ENCODE assay signal across 8 cellular contexts in genomic region chr17:43940630-43941029, GRCh38. TPM values are rescaled to one million over a fixed set of nuclear protein-coding genes. Genes with fewer than 3 reads are reported as not detected.
DNase-seq lines count a peak whose midpoint lies in the region; ATAC-seq and TF ChIP-seq lines count a peak whose summit lies in the region.

No MANE protein-coding gene starts in this region.

- H3K4me3 Mint-ChIP-seq in activated naive CD4-positive, alpha-beta T cell treated with anti-CD3 and anti-CD28 coated beads, Interleukin-2, amount 10 ng/mL, durations not matched to agents 7 days and 5 days: no peak overlapping the region
- no peak overlapping the region for H3K4me3 Mint-ChIP-seq in activated T-helper 17 cell treated with anti-CD3 and anti-CD28 coated beads, Interleukin-2, amount 50 U/mL, for 72 hours

- no peaks in the 10 kb centered on the region for H3K36me3 ChIP-seq in KMS-11 (ENCODE audit: insufficient read depth)

- no peak overlapping the region for H2AFZ ChIP-seq in KMS-11 (ENCODE audit: low read depth)

- H3K27ac ChIP-seq in KMS-11: no peak overlapping the region

- TF ChIP-seq CTCF in KMS-11 (conservative IDR thresholded peaks at IDR 0.05; ENCODE audit: low read depth, low read length): peak; percentile 75

- CTCF ChIA-PET in activated naive CD4-positive, alpha-beta T cell treated with anti-CD3 and anti-CD28 coated beads, Interleukin-2, amount 10 ng/mL, durations not matched to agents 7 days and 5 days (lab: Charles Lee): interaction anchor here (1.2 kb wide), 1 partner anchor 100 kb away, joined by 4 read pairs; no protein-coding TSS in a partner anchor

- peaks cover 16% of the 10 kb centered on the region for H3K4me1 Mint-ChIP-seq in activated naive CD4-positive, alpha-beta T cell treated with anti-CD3 and anti-CD28 coated beads, Interleukin-2, amount 10 ng/mL, durations not matched to agents 7 days and 5 days
- peaks cover 5% of the 10 kb centered on the region for H3K4me1 Mint-ChIP-seq in activated T-helper 17 cell treated with anti-CD3 and anti-CD28 coated beads, Interleukin-2, amount 50 U/mL, for 72 hours

- peaks cover 4% of the 10 kb centered on the region for H3K4me1 ChIP-seq in KMS-11 (ENCODE audit: low read depth, poor library complexity, severe bottlenecking)

- peaks cover 54% of the 10 kb centered on the region for H3K27me3 Mint-ChIP-seq in activated naive CD4-positive, alpha-beta T cell treated with anti-CD3 and anti-CD28 coated beads, Interleukin-2, amount 10 ng/mL, durations not matched to agents 7 days and 5 days
- H3K27me3 Mint-ChIP-seq in activated T-helper 17 cell treated with anti-CD3 and anti-CD28 coated beads, Interleukin-2, amount 50 U/mL, for 72 hours: no peaks in the 10 kb centered on the region

- H3K27ac Mint-ChIP-seq in activated naive CD4-positive, alpha-beta T cell treated with anti-CD3 and anti-CD28 coated beads, Interleukin-2, amount 10 ng/mL, durations not matched to agents 7 days and 5 days: peak overlapping the region; percentile 33
- no peak overlapping the region for H3K27ac Mint-ChIP-seq in activated T-helper 17 cell treated with anti-CD3 and anti-CD28 coated beads, Interleukin-2, amount 50 U/mL, for 72 hours

- no peaks in the 10 kb centered on the region for H3K36me3 Mint-ChIP-seq in activated naive CD4-positive, alpha-beta T cell treated with anti-CD3 and anti-CD28 coated beads, Interleukin-2, amount 10 ng/mL, durations not matched to agents 7 days and 5 days
- H3K36me3 Mint-ChIP-seq in activated T-helper 17 cell treated with anti-CD3 and anti-CD28 coated beads, Interleukin-2, amount 50 U/mL, for 72 hours (ENCODE audit: low read depth): no peaks in the 10 kb centered on the region

- H3K4me3 ChIP-seq in KMS-11 (IDR thresholded peaks at IDR 0.05; ENCODE audit: insufficient read depth, low read depth, low read length): no peak overlapping the region

- no peaks in the 10 kb centered on the region for H4K20me1 ChIP-seq in KMS-11 (ENCODE audit: insufficient read depth)

- DNase-seq in NCI-H2196 (lab: John Stamatoyannopoulos, UW; ENCODE audit: unreplicated experiment) (peak; percentile 48), NCI-H2196 treated with DMSO at 0.1 percent for 48 hours (lab: John Stamatoyannopoulos, UW; ENCODE audit: unreplicated experiment) (no peak), left kidney (ENCODE audit: low read depth, low spot score) (peak; percentile 90)
- DNase-seq in activated naive CD4-positive, alpha-beta T cell treated with anti-CD3 and anti-CD28 coated beads, Interleukin-2, amount 10 ng/mL, durations not matched to agents 7 days and 5 days: peak; percentile 44

- no peak overlapping the region for H3K4me2 ChIP-seq in KMS-11

- no peaks in the 10 kb centered on the region for H3K79me2 ChIP-seq in KMS-11 (ENCODE audit: insufficient read depth, low read depth)

- H3K9ac ChIP-seq in KMS-11: no peak overlapping the region

- no peak for ATAC-seq in activated T-helper 17 cell treated with anti-CD3 and anti-CD28 coated beads, Interleukin-2, amount 50 U/mL, for 72 hours (replicated peaks)
- ATAC-seq in HG02678 (IDR thresholded peaks at IDR 0.05; ENCODE audit: unreplicated experiment): no peak
- ATAC-seq in HG03342 (IDR thresholded peaks at IDR 0.05; ENCODE audit: unreplicated experiment): no peak

- peaks cover 8% of the 10 kb centered on the region; the same call in 1 of the 2 replicates for H3K27me3 ChIP-seq in KMS-11 (ENCODE audit: insufficient read depth, low read depth)

- H3K9me3 Mint-ChIP-seq in activated naive CD4-positive, alpha-beta T cell treated with anti-CD3 and anti-CD28 coated beads, Interleukin-2, amount 10 ng/mL, durations not matched to agents 7 days and 5 days: no peaks in the 10 kb centered on the region
- H3K9me3 Mint-ChIP-seq in activated T-helper 17 cell treated with anti-CD3 and anti-CD28 coated beads, Interleukin-2, amount 50 U/mL, for 72 hours: no peaks in the 10 kb centered on the region

RNA-seq across cellular contexts. Expression of gene PPY, which starts 1.6 kb away (rescaled TPM):
- 1 to 10 TPM in 1 of 2 donors, under 1 TPM in 1; 0.90 to 1.9 TPM for total RNA-seq in activated T-helper 17 cell treated with anti-CD3 and anti-CD28 coated beads, Interleukin-2, amount 50 U/mL, for 72 hours

RNA-seq across cellular contexts. Expression of gene PYY, which starts 13.1 kb away (rescaled TPM):
- not detected for total RNA-seq in activated T-helper 17 cell treated with anti-CD3 and anti-CD28 coated beads, Interleukin-2, amount 50 U/mL, for 72 hours

RNA-seq across cellular contexts. Expression of gene MPP2, which starts 33.3 kb away (rescaled TPM):
- 1 to 10 TPM; 1.3 to 3.3 TPM for total RNA-seq in activated T-helper 17 cell treated with anti-CD3 and anti-CD28 coated beads, Interleukin-2, amount 50 U/mL, for 72 hours
